Comparison of ENCODE assay signal across 11 cellular contexts in the genomic region with DNA sequence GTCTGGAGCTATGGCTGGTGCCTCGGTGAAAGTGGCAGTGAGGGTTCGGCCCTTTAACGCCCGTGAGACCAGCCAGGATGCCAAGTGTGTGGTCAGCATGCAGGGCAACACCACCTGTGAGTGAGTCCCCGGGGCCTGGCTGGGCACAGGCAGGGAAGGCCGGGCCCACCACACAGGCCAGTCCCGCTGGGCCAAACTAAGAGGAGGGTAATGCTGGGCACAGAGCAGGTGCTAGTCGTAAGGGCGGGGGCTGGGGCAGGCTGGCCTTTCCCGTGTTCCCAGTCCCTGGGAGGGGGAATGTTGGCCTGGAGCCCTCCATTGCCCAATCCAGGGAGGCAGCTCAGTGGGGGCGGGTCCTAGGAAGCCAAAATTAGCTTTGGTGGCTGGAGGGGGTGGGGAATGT. TPM values are rescaled to one million over a fixed set of nuclear protein-coding genes. Genes with fewer than 3 reads are reported as not detected.
DNase-seq lines count a peak whose midpoint lies in the region; ATAC-seq and TF ChIP-seq lines count a peak whose summit lies in the region.
"Had no signal": no experiment of that assay in that cellular context is flagged by ENCODE, and none has a peak within 500 bp of the region (broad histone marks: within the 10 kb centered on the region; RNA-seq: fewer than 3 reads in every experiment).

No MANE protein-coding gene starts in this region.

- no peaks in the 10 kb centered on the region for H4K20me1 ChIP-seq in HCT116 (ENCODE audit: insufficient read depth)

- no TSS peak for BruUV-seq in HCT116 (replicated peaks; lab: Mats Ljungman, UMichigan)

- H3K9me3 ChIP-seq in HCT116 (ENCODE audit: control insufficient read depth in 1 of 2, insufficient read depth in 1 of 2, low read depth in 1 of 2, low read length in 2 of 2) (no peaks in the 10 kb centered on the region), esophagus (ENCODE audit: control insufficient read depth in 2 of 2, insufficient read depth in 1 of 2, low read depth in 1 of 2, low read length in 1 of 2) (no peaks in the 10 kb centered on the region), lung (ENCODE audit: control insufficient read depth in 2 of 2, insufficient read depth in 1 of 2, low read length in 1 of 2) (no peaks in the 10 kb centered on the region), thoracic aorta (no peaks in the 10 kb centered on the region)

- peaks cover 16 to 33% of the 10 kb centered on the region in 2 experiments for H3K4me1 ChIP-seq in HCT116 (ENCODE audit: control insufficient read depth in 1 of 2, insufficient read depth in 2 of 2, low read length in 2 of 2)
- H3K4me1 ChIP-seq in esophagus (ENCODE audit: control insufficient read depth in 2 of 2, insufficient read depth in 2 of 2, low read length in 1 of 2), result peaks cover 14 to 18% of the 10 kb centered on the region in 2 donors
- H3K4me1 ChIP-seq in lung (ENCODE audit: control insufficient read depth in 2 of 2, insufficient read depth in 2 of 2, low read length in 2 of 2), result peaks cover 6 to 15% of the 10 kb centered on the region in 2 donors
- H3K4me1 ChIP-seq in thoracic aorta (ENCODE audit: control insufficient read depth in 1 of 2, low read depth in 2 of 2), result peaks cover 16 to 32% of the 10 kb centered on the region in 2 donors

- TF ChIP-seq CTCF in HCT116 (IDR thresholded peaks at IDR 0.05 in 2 of 3, conservative IDR thresholded peaks at IDR 0.05 in 1 of 3; ENCODE audit: borderline replicate concordance in 1 of 3, insufficient read depth in 1 of 3, low read depth in 2 of 3, low read length in 2 of 3) (no peak), lung (IDR thresholded peaks at IDR 0.05; ENCODE audit: control extremely low read depth, extremely low read depth) (no peak), thoracic aorta (IDR thresholded peaks at IDR 0.05) (no peak)

- no peak overlapping the region for H3K9ac ChIP-seq in HCT116 (ENCODE audit: low read length)

- no peak for TF ChIP-seq RAD21 in HCT116 (IDR thresholded peaks at IDR 0.05; ENCODE audit: low read depth)

- H3K79me2 ChIP-seq in HCT116 (ENCODE audit: insufficient read depth, low read length), result peaks cover 34% of the 10 kb centered on the region

- H3K4me2 ChIP-seq in HCT116 (ENCODE audit: low read length), result no peak overlapping the region

- intact Hi-C loops in HCT116 (cut with micrococcal nuclease), result no loop called here

- TF ChIP-seq POLR2A in HCT116 (IDR thresholded peaks at IDR 0.05; ENCODE audit: borderline replicate concordance, extremely low read depth, insufficient read depth, insufficient read length), result no peak

- DNase-seq in HCT116 (ENCODE audit: low read depth, low spot score) (no peak), lung (ENCODE audit: low spot score) (peak; percentile 70), thoracic aorta (ENCODE audit: low spot score) (peak; percentile 60), LoVo (ENCODE audit: low spot score) (no peak), cerebellar cortex (ENCODE audit: low spot score) (no peak), mesenteric fat pad (ENCODE audit: low spot score) (no peak), activated gamma-delta T cell (lab: John Stamatoyannopoulos, UW) (no peak)
- DNase-seq: cerebellar nuclear complex, GDM1, NCI-H226 had no signal

- H3K9me2 ChIP-seq in HCT116 (ENCODE audit: insufficient read depth), result no peaks in the 10 kb centered on the region

- H3K27ac ChIP-seq in HCT116 (ENCODE audit: low read depth, low read length), result peak overlapping the region; percentile 31; the same call in 1 of the 2 replicates
- H3K27ac ChIP-seq in esophagus (ENCODE audit: low read depth in 2 of 2, low read length in 1 of 2), result peak overlapping the region in 1 of 2 donors; percentile 8
- H3K27ac ChIP-seq in lung (ENCODE audit: low read depth in 1 of 2, low read length in 1 of 2), result peak overlapping the region; percentile 78 to 88
- peak overlapping the region; percentile 34 to 92 for H3K27ac ChIP-seq in thoracic aorta

- CTCF ChIA-PET in HCT116 (lab: Charles Lee), result no interaction called here

- no peak overlapping the region for H3K4me3 ChIP-seq in HCT116 (replicated peaks in 1 of 2; ENCODE audit: low read depth in 1 of 2, low read length in 2 of 2)
- H3K4me3 ChIP-seq in esophagus (ENCODE audit: low read depth in 1 of 2, low read length in 2 of 2), result peak overlapping the region; percentile 6 to 84
- no peak overlapping the region for H3K4me3 ChIP-seq in lung
- peak overlapping the region; percentile 97 for H3K4me3 ChIP-seq in thoracic aorta

- WGBS in esophagus, 2 donors, result 60 to 70% methylated on average over 11 of the region's 11 CpGs
- WGBS in lung, 2 donors, result 57 to 79% methylated on average over 11 of the region's 11 CpGs

- no peaks in the 10 kb centered on the region for H3K27me3 ChIP-seq in HCT116 (ENCODE audit: insufficient read depth, low read length)
- H3K27me3 ChIP-seq in esophagus (ENCODE audit: control insufficient read depth in 1 of 2, insufficient read depth in 2 of 2, low read length in 2 of 2), result no peaks in the 10 kb centered on the region
- H3K27me3 ChIP-seq in lung (ENCODE audit: control insufficient read depth, insufficient read depth), result no peaks in the 10 kb centered on the region
- H3K27me3 ChIP-seq in thoracic aorta (replicated peaks; ENCODE audit: insufficient read depth), result no peaks in the 10 kb centered on the region

- POLR2A ChIA-PET in HCT116 (lab: Charles Lee), result no interaction called here

- RAD21 ChIA-PET in HCT116 (lab: Charles Lee; ENCODE audit: low non-redundant PET in 1 of 2, low total read pairs in 2 of 2, uncharacterized antibody in 2 of 2, unreplicated experiment in 2 of 2), result no interaction called here

- ATAC-seq in HCT116 (no peak), lung (ENCODE audit: insufficient read depth, low FRiP score) (no peak), thoracic aorta (ENCODE audit: insufficient number of reproducible peaks, low FRiP score, low read depth) (no peak)

- no peak overlapping the region for H2AFZ ChIP-seq in HCT116 (ENCODE audit: low read depth, low read length, poor library complexity, severe bottlenecking)

- H3K36me3 ChIP-seq in HCT116 (ENCODE audit: control insufficient read depth in 1 of 2, insufficient read depth in 2 of 2, low read length in 2 of 2) (peaks cover 31 to 34% of the 10 kb centered on the region in 2 experiments), esophagus (ENCODE audit: control insufficient read depth in 2 of 2, insufficient read depth in 2 of 2, low read length in 1 of 2) (peaks cover 22 to 43% of the 10 kb centered on the region in 2 donors), lung (ENCODE audit: control insufficient read depth in 2 of 2, insufficient read depth in 2 of 2, low read length in 2 of 2) (peaks cover 26 to 40% of the 10 kb centered on the region in 2 donors), thoracic aorta (peaks cover 42% of the 10 kb centered on the region)

TF ChIP-seq in HCT116, 20 proteins besides CTCF, POLR2A, EP300 and RAD21 (continues in another document):
- TF ChIP-seq FOSL1 (IDR thresholded peaks at IDR 0.05; ENCODE audit: low read depth) (no peak), ELF1 (IDR thresholded peaks at IDR 0.05; ENCODE audit: borderline replicate concordance, low read depth) (no peak), POLR2AphosphoS5 (IDR thresholded peaks at IDR 0.05; ENCODE audit: low read depth, low read length) (no peak), JUND (IDR thresholded peaks at IDR 0.05) (no peak), ZBTB33 (IDR thresholded peaks at IDR 0.05; ENCODE audit: extremely low read depth, insufficient replicate concordance, low read length) (no peak)
- TF ChIP-seq, protein P1, sequence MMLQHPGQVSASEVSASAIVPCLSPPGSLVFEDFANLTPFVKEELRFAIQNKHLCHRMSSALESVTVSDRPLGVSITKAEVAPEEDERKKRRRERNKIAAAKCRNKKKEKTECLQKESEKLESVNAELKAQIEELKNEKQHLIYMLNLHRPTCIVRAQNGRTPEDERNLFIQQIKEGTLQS (IDR thresholded peaks at IDR 0.05), result no peak

RNA-seq across cellular contexts. Expression of gene KIF1C, which starts 2.5 kb away (rescaled TPM):
- total RNA-seq in HCT116 (2021; ENCODE audit: unreplicated experiment) (121 TPM), lung (100 to 1,000 TPM in 1 of 2 donors, 10 to 100 TPM in 1; 48.0 to 190 TPM), thoracic aorta (100 to 1,000 TPM; 113 to 152 TPM), mesenteric fat pad (213 TPM)
- 83.1 and 87.5 TPM in 2 replicates for polyA plus RNA-seq in HCT116 (2012)
- polyA plus RNA-seq in esophagus (10 to 100 TPM; 64.7 to 71.6 TPM), lung (10 to 100 TPM; 61.8 to 89.8 TPM)

RNA-seq across cellular contexts. Expression of gene INCA1, which starts 2.9 kb away (rescaled TPM):
- total RNA-seq in HCT116 (2021; ENCODE audit: unreplicated experiment), result 0.74 TPM
- polyA plus RNA-seq in HCT116 (2012), result 0.94 and 1.2 TPM in 2 replicates
- 1 to 10 TPM in 1 of 2 donors, under 1 TPM in 1; 0.67 to 1.2 TPM for polyA plus RNA-seq in esophagus
- total RNA-seq in lung, result 1 to 10 TPM; 1.9 to 2.0 TPM
- 1 to 10 TPM in 1 of 2 donors, under 1 TPM in 1; 0.89 to 3.4 TPM for polyA plus RNA-seq in lung
- 1 to 10 TPM in 1 of 2 donors, not detected in 1; 1.2 TPM for total RNA-seq in thoracic aorta
- total RNA-seq in mesenteric fat pad, result 0.71 TPM

RNA-seq across cellular contexts. Expression of gene CAMTA2, which starts 12.8 kb away (rescaled TPM):
- total RNA-seq in HCT116 (2021; ENCODE audit: unreplicated experiment) (37.8 TPM), lung (10 to 100 TPM; 15.0 to 53.4 TPM), thoracic aorta (10 to 100 TPM; 31.3 to 34.0 TPM), mesenteric fat pad (53.8 TPM)
- 53.9 and 58.0 TPM in 2 replicates for polyA plus RNA-seq in HCT116 (2012)
- polyA plus RNA-seq in esophagus (10 to 100 TPM; 26.3 to 50.8 TPM), lung (10 to 100 TPM; 45.8 to 66.3 TPM)

RNA-seq across cellular contexts. Expression of gene SPAG7, which starts 32.6 kb away (rescaled TPM):
- total RNA-seq in HCT116 (2021; ENCODE audit: unreplicated experiment) (49.9 TPM), lung (10 to 100 TPM; 63.8 to 75.4 TPM), thoracic aorta (10 to 100 TPM; 32.3 to 43.1 TPM), mesenteric fat pad (55.5 TPM)
- polyA plus RNA-seq in HCT116 (2012), result 68.7 and 76.9 TPM in 2 replicates
- polyA plus RNA-seq in esophagus (10 to 100 TPM; 48.9 to 56.4 TPM), lung (100 to 1,000 TPM in 1 of 2 donors, 10 to 100 TPM in 1; 76.2 to 101 TPM)

RNA-seq across cellular contexts. Expression of gene SLC52A1, which starts 35.0 kb away (rescaled TPM):
- total RNA-seq in HCT116 (2021; ENCODE audit: unreplicated experiment) (not detected), lung (1 to 10 TPM in 1 of 2 donors, under 1 TPM in 1; 0.54 to 1.3 TPM), thoracic aorta (not detected), mesenteric fat pad (0.22 TPM)
- 0.07 and 0.11 TPM in 2 replicates for polyA plus RNA-seq in HCT116 (2012)
- polyA plus RNA-seq in esophagus (1 to 10 TPM in 1 of 2 donors, under 1 TPM in 1; 0.92 to 3.1 TPM), lung (under 1 TPM; 0.47 to 0.71 TPM)

Comparison
In these comparisons a context has a peak if more than half of its experiments do, and no peak if none do; other contexts are left out.
1. DNase-seq: peak in lung (single experiment) and thoracic aorta (single experiment); none in HCT116 (single experiment), LoVo (single experiment), cerebellar cortex (single experiment), mesenteric fat pad (single experiment) and activated gamma-delta T cell (single experiment).
2. H3K4me3 ChIP-seq: peak in esophagus (2 of 2) and thoracic aorta (single experiment); none in HCT116 (0 of 2) and lung (single experiment).